31 cellular contexts compared by ENCODE assay signal in genomic region chr7:5393328-5393727, GRCh38. TPM values are rescaled to one million over a fixed set of nuclear protein-coding genes. Genes with fewer than 3 reads are reported as not detected.
DNase-seq lines count a peak whose midpoint lies in the region; ATAC-seq and TF ChIP-seq lines count a peak whose summit lies in the region.
"Had no signal": no experiment of that assay in that cellular context is flagged by ENCODE, and none has a peak within 500 bp of the region (broad histone marks: within the 10 kb centered on the region; RNA-seq: fewer than 3 reads in every experiment).

No MANE protein-coding gene starts in this region.

- peaks cover 12 to 30% of the 10 kb centered on the region in 2 donors for H3K36me3 Mint-ChIP-seq in CD4-positive, alpha-beta memory T cell
- peaks cover 49% of the 10 kb centered on the region for H3K36me3 Mint-ChIP-seq in activated T-helper 17 cell treated with anti-CD3 and anti-CD28 coated beads, Interleukin-2, amount 50 U/mL, for 72 hours (ENCODE audit: low read depth)
- no peaks in the 10 kb centered on the region for H3K36me3 Mint-ChIP-seq in natural killer cell

- no peaks in the 10 kb centered on the region for H3K27me3 Mint-ChIP-seq in CD4-positive, alpha-beta memory T cell
- no peaks in the 10 kb centered on the region for H3K27me3 Mint-ChIP-seq in activated T-helper 17 cell treated with anti-CD3 and anti-CD28 coated beads, Interleukin-2, amount 50 U/mL, for 72 hours
- no peaks in the 10 kb centered on the region for H3K27me3 Mint-ChIP-seq in natural killer cell (ENCODE audit: low read depth in 2 of 2)
- H3K27me3 Mint-ChIP-seq: brain, memory B cell had no signal

- peaks cover 11 to 44% (median 30%) of the 10 kb centered on the region in 4 donors for H3K4me1 Mint-ChIP-seq in CD4-positive, alpha-beta memory T cell
- peaks cover 10% of the 10 kb centered on the region for H3K4me1 Mint-ChIP-seq in activated T-helper 17 cell treated with anti-CD3 and anti-CD28 coated beads, Interleukin-2, amount 50 U/mL, for 72 hours
- peaks cover 36 to 43% of the 10 kb centered on the region in 2 donors for H3K4me1 Mint-ChIP-seq in natural killer cell

- no peaks in the 10 kb centered on the region for H3K27me3 ChIP-seq in BLaER1 treated with 17β-estradiol and CSF1 and Interleukin-3, amounts not matched to agents 10 nM and 100 nM
- H3K27me3 ChIP-seq in CD4-positive, alpha-beta memory T cell (ENCODE audit: insufficient read depth, low read length), result no peaks in the 10 kb centered on the region
- H3K27me3 ChIP-seq: adrenal gland, heart right ventricle, pancreas, right atrium auricular region, SJCRH30 had no signal

- H3K4me3 Mint-ChIP-seq in CD4-positive, alpha-beta memory T cell, result peak overlapping the region in 3 of 8 donors; percentile 15 to 25 (median 15)
- no peak overlapping the region for H3K4me3 Mint-ChIP-seq in activated T-helper 17 cell treated with anti-CD3 and anti-CD28 coated beads, Interleukin-2, amount 50 U/mL, for 72 hours
- peak overlapping the region; percentile 37 for H3K4me3 Mint-ChIP-seq in natural killer cell
- H3K4me3 Mint-ChIP-seq: brain, GM23338 had no signal

- peak overlapping the region in 9 of 11 experiments; percentile 8 to 98 (median 39); a peak in 10 of 22 replicates for H3K9ac ChIP-seq in BLaER1 treated with 17β-estradiol and CSF1 and Interleukin-3, amounts not matched to agents 10 nM and 100 nM

- H3K36me3 ChIP-seq in BLaER1 treated with 17β-estradiol and CSF1 and Interleukin-3, amounts not matched to agents 10 nM and 100 nM, result peaks cover 58 to 71% (median 60%) of the 10 kb centered on the region in 11 experiments
- H3K36me3 ChIP-seq in CD4-positive, alpha-beta memory T cell (ENCODE audit: insufficient read depth, low read length), result peaks cover 29% of the 10 kb centered on the region

- TF ChIP-seq CTCF in natural killer cell (IDR thresholded peaks at IDR 0.05), result no peak

- POLR2A ChIA-PET in CD4-positive, alpha-beta memory T cell (lab: Charles Lee; ENCODE audit: partially characterized antibody), result interaction anchor here (1.2 kb wide), 1 partner anchor 32 kb away, joined by 3 read pairs; no protein-coding TSS in a partner anchor

- peak overlapping the region in 9 of 11 experiments; percentile 10 to 98 (median 96); a peak in 14 of 22 replicates for H3K4me2 ChIP-seq in BLaER1 treated with 17β-estradiol and CSF1 and Interleukin-3, amounts not matched to agents 10 nM and 100 nM
- H3K4me2 ChIP-seq: GM23338 had no signal

- H3K4me1 ChIP-seq in BLaER1 treated with 17β-estradiol and CSF1 and Interleukin-3, amounts not matched to agents 10 nM and 100 nM, result peaks cover 32 to 66% (median 52%) of the 10 kb centered on the region in 10 experiments
- H3K4me1 ChIP-seq in CD4-positive, alpha-beta memory T cell (ENCODE audit: insufficient read depth, low read length), result peaks cover 27% of the 10 kb centered on the region
- H3K4me1 ChIP-seq: SJCRH30 had no signal

- peaks cover 31 to 80% (median 73%) of the 10 kb centered on the region in 11 experiments; a peak in 21 of 22 replicates for H4K20me1 ChIP-seq in BLaER1 treated with 17β-estradiol and CSF1 and Interleukin-3, amounts not matched to agents 10 nM and 100 nM

- peak overlapping the region in 4 of 7 donors; percentile 30 to 61 (median 44) for H3K27ac Mint-ChIP-seq in CD4-positive, alpha-beta memory T cell
- peak overlapping the region; percentile 43 for H3K27ac Mint-ChIP-seq in activated T-helper 17 cell treated with anti-CD3 and anti-CD28 coated beads, Interleukin-2, amount 50 U/mL, for 72 hours
- peak overlapping the region; percentile 66 to 79 for H3K27ac Mint-ChIP-seq in natural killer cell
- H3K27ac Mint-ChIP-seq: GM23338, memory B cell had no signal

- CTCF ChIA-PET in CD4-positive, alpha-beta memory T cell (lab: Charles Lee; ENCODE audit: partially characterized antibody), result no interaction called here

- H3K9me3 ChIP-seq in BLaER1 treated with 17β-estradiol and CSF1 and Interleukin-3, amounts not matched to agents 10 nM and 100 nM (replicated peaks in 1 of 11), result peaks cover 0 to 5% (median 0%) of the 10 kb centered on the region in 11 experiments; a peak in 1 of 22 replicates
- no peaks in the 10 kb centered on the region for H3K9me3 ChIP-seq in CD4-positive, alpha-beta memory T cell (ENCODE audit: control insufficient read depth in 1 of 2, low read length in 2 of 2)
- H3K9me3 ChIP-seq: adrenal gland, heart right ventricle, pancreas, right atrium auricular region, SJCRH30, thoracic aorta had no signal

- no peaks in the 10 kb centered on the region for H3K9me3 Mint-ChIP-seq in CD4-positive, alpha-beta memory T cell
- no peaks in the 10 kb centered on the region for H3K9me3 Mint-ChIP-seq in activated T-helper 17 cell treated with anti-CD3 and anti-CD28 coated beads, Interleukin-2, amount 50 U/mL, for 72 hours
- H3K9me3 Mint-ChIP-seq in natural killer cell, result no peaks in the 10 kb centered on the region
- H3K9me3 Mint-ChIP-seq: brain, GM23338, memory B cell had no signal

- no peak overlapping the region for H3K4me3 ChIP-seq in BLaER1 treated with 17β-estradiol and CSF1 and Interleukin-3, amounts not matched to agents 10 nM and 100 nM
- H3K4me3 ChIP-seq in CD4-positive, alpha-beta memory T cell (ENCODE audit: low read length in 2 of 2), result no peak overlapping the region
- H3K4me3 ChIP-seq: adrenal gland, GM23338, heart right ventricle, pancreas, right atrium auricular region, SJCRH30, thoracic aorta had no signal

- ATAC-seq in activated T-helper 17 cell treated with anti-CD3 and anti-CD28 coated beads, Interleukin-2, amount 50 U/mL, for 72 hours (replicated peaks), result no peak
- ATAC-seq in natural killer cell, result no peak
- ATAC-seq: GM23338, heart right ventricle, left cardiac atrium, pancreas had no signal

- intact Hi-C loops in CD4-positive, alpha-beta memory T cell (cut with micrococcal nuclease), result no loop called here
- intact Hi-C loops in natural killer cell (cut with micrococcal nuclease), result no loop called here

- H3K27ac ChIP-seq in BLaER1 treated with 17β-estradiol and CSF1 and Interleukin-3, amounts not matched to agents 10 nM and 100 nM, result peak overlapping the region in 5 of 11 experiments; percentile 1 to 100 (median 35); a peak in 6 of 22 replicates
- no peak overlapping the region for H3K27ac ChIP-seq in CD4-positive, alpha-beta memory T cell (ENCODE audit: low read depth, low read length)
- H3K27ac ChIP-seq: adrenal gland, heart right ventricle, pancreas, right atrium auricular region, SJCRH30, thoracic aorta, VCaP had no signal

- DNase-seq in CD4-positive, alpha-beta memory T cell, result no peak
- DNase-seq in natural killer cell (no peak), SKM-1 treated with dmso at 0.1 percent for 144 hours (lab: John Stamatoyannopoulos, UW; ENCODE audit: unreplicated experiment) (no peak), NCI-H1417 (lab: John Stamatoyannopoulos, UW) (no peak), SHP77 (lab: John Stamatoyannopoulos, UW) (no peak)
- DNase-seq: activated CD4-positive, alpha-beta T cell treated with anti-CD3 and anti-CD28 coated beads, Interleukin-2, amount 50 U/mL, for 48 hours; activated gamma-delta T cell; adrenal gland; DMS53; effector CD8-positive, alpha-beta T cell; foreskin fibroblast; GF-D8; heart right ventricle; KG1; left cardiac atrium; MM.1S; NCI-H1417 treated with DMSO at 0.1 percent for 48 hours; NCI-H2107; pancreas; SJCRH30; stimulated activated CD4-positive, alpha-beta T cell treated with anti-CD3 and anti-CD28 coated beads, Interleukin-12 subunit alpha, Interleukin-12 subunit beta, amount 100 ng/mL, for 4 hours; stimulated activated CD4-positive, alpha-beta T cell treated with anti-CD3 and anti-CD28 coated beads, Interleukin-4, amount 100 ng/mL, for 4 hours; stimulated activated naive CD4-positive, alpha-beta T cell treated with Interleukin-2 at 50 U/mL for 16 hours had no signal

RNA-seq across cellular contexts. Expression of gene TNRC18, which starts 30.3 kb away (rescaled TPM):
- total RNA-seq in CD4-positive, alpha-beta memory T cell, result 10 to 100 TPM; 47.3 to 48.9 TPM
- 1 to 10 TPM in 1 of 2 donors, under 1 TPM in 1; 0.11 to 1.7 TPM for polyA plus RNA-seq in CD4-positive, alpha-beta memory T cell
- 10 to 100 TPM; 46.3 to 49.2 TPM for total RNA-seq in activated T-helper 17 cell treated with anti-CD3 and anti-CD28 coated beads, Interleukin-2, amount 50 U/mL, for 72 hours
- 100 to 1,000 TPM; 111 to 127 (median 124) TPM for total RNA-seq in natural killer cell
